Comparison of ENCODE assay signal across 8 cellular contexts in the genomic region with DNA sequence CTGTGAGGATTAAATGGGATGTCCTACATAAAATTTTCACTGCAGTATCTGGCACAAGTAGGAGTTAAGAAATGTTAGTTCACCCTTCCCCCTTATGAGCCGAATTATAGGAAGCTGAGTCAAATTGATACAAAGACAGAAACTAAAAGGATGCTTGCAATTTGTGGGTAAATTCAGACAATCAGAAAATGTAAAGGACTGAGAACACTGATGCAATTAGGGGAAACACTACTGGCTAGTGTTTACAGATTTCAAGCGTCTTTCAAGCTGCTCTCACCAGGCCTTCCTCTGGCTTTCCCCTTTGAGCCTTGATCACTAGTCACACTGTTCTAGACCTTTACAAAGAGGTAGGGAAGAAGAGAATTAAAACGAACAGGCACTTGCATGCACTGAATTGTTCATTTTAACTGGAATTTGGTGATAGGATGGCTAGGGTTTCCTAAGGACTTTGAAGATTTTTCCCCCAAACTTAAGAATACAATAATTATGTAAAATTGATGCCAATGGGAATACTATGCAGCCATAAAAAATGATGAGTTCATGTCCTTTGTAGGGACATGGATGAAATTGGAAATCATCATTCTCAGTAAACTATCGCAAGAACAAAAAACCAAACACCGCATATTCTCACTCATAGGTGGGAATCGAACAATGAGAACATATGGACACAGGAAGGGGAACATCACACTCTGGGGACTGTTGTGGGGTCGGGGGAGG.
DNase-seq lines count a peak whose midpoint lies in the region; ATAC-seq, FAIRE-seq and TF ChIP-seq lines count a peak whose summit lies in the region.
"Not testable (repeated sequence)": the region's sequence is repeated elsewhere in the genome, so short reads cannot be mapped to it uniquely, and the experiment has no call there.

No MANE protein-coding gene starts in this region.

- intact Hi-C loops in K562 (cut with micrococcal nuclease): not testable (repeated sequence)

- H3K79me2 ChIP-seq in K562 (ENCODE audit: control insufficient read depth, insufficient read depth, low read length): not testable (repeated sequence)

- TF ChIP-seq POLR2A in K562 (conservative IDR thresholded peaks at IDR 0.05): not testable (repeated sequence)

- not testable (repeated sequence) for FAIRE-seq in K562 (lab: Jason Lieb, UNC)

- not testable (repeated sequence) for H3K4me1 ChIP-seq in K562 (replicated peaks in 1 of 2; ENCODE audit: control insufficient read depth in 2 of 2, insufficient read depth in 2 of 2, low read length in 2 of 2)

- H3K9ac ChIP-seq in K562 (ENCODE audit: insufficient read depth in 1 of 2, low read depth in 2 of 2, low read length in 2 of 2): not testable (repeated sequence)

- not testable (repeated sequence) for TF ChIP-seq CTCF in GM10248 (IDR thresholded peaks at IDR 0.05; ENCODE audit: control extremely low read depth, extremely low read depth, low read depth, missing control alignments); K562 (IDR thresholded peaks at IDR 0.05 in 2 of 3, conservative IDR thresholded peaks at IDR 0.05 in 1 of 3; ENCODE audit: insufficient read depth in 2 of 3, low read depth in 1 of 3, low read length in 3 of 3)

- peak; percentile 42 for DNase-seq in GM10248 (ENCODE audit: extremely low spot score)
- peak; percentile 15 for DNase-seq in activated CD4-positive, alpha-beta T cell treated with anti-CD3 and anti-CD28 coated beads for 48 hours
- DNase-seq in K562 (ENCODE audit: extremely low read depth in 1 of 4, low spot score in 3 of 4): not testable (repeated sequence)

- CTCF ChIA-PET in GM10248 (lab: Yijun Ruan, JAX): interaction anchor here (0.8 to 2.2 kb wide), 2 partner anchors 8 to 15 kb away, joined by 5 to 10 read pairs; no protein-coding TSS in a partner anchor
- CTCF ChIA-PET in K562 (lab: Yijun Ruan, JAX; ENCODE audit: low intra/inter-chr PET ratio): not testable (repeated sequence)

- not testable (repeated sequence) for H3K9me3 ChIP-seq in K562 (replicated peaks; ENCODE audit: control insufficient read depth, insufficient read depth, low read depth, low read length)

- not testable (repeated sequence) for BruUV-seq in K562 (replicated peaks; lab: Mats Ljungman, UMichigan)

- in situ Hi-C loops in K562 (cut with MboI): not testable (repeated sequence)

- not testable (repeated sequence) for TF ChIP-seq RAD21 in K562 (CRISPR knock-in tag; conservative IDR thresholded peaks at IDR 0.05 in 1 of 2, IDR thresholded peaks at IDR 0.05 in 1 of 2)

- not testable (repeated sequence) for H3K4me2 ChIP-seq in K562 (ENCODE audit: insufficient read depth, low read length)

- ATAC-seq in GM18868 (IDR thresholded peaks at IDR 0.05; ENCODE audit: unreplicated experiment): peak; percentile 98
- peak; percentile 89 for ATAC-seq in GM19467 (IDR thresholded peaks at IDR 0.05; ENCODE audit: unreplicated experiment)
- peak; percentile 95 for ATAC-seq in HG02571 (IDR thresholded peaks at IDR 0.05; ENCODE audit: unreplicated experiment)
- ATAC-seq in HG03045 (IDR thresholded peaks at IDR 0.05; ENCODE audit: unreplicated experiment): peak; percentile 95
- peak; percentile 97 for ATAC-seq in HG03460 (IDR thresholded peaks at IDR 0.05; ENCODE audit: unreplicated experiment)
- ATAC-seq in K562: not testable (repeated sequence)

- H3K36me3 ChIP-seq in K562 (ENCODE audit: control insufficient read depth, insufficient read depth, low read length): not testable (repeated sequence)

- not testable (repeated sequence) for H4K20me1 ChIP-seq in K562 (replicated peaks; ENCODE audit: control insufficient read depth, insufficient read depth, low read length)

- H3K9me1 ChIP-seq in K562 (ENCODE audit: control insufficient read depth, insufficient read depth, low read length): not testable (repeated sequence)

- H3K27ac ChIP-seq in K562 (ENCODE audit: extremely low read depth, low read depth, low read length): not testable (repeated sequence)

- POLR2A ChIA-PET in GM10248 (lab: Yijun Ruan, JAX): not testable (repeated sequence)
- POLR2A ChIA-PET in K562 (lab: Yijun Ruan, JAX): interaction anchor here (0.5 to 1.1 kb wide), 3 partner anchors 12 to 42 kb away, joined by 3 read pairs; no protein-coding TSS in a partner anchor

- 0% methylated on average over 3 of the region's 7 CpGs for whole genome bisulfite sequencing in K562 (ENCODE audit: insufficient coverage, low coverage, missing lambda C conversion rate)

- not testable (repeated sequence) for H2AFZ ChIP-seq in K562 (ENCODE audit: low read depth, low read length)

- not testable (repeated sequence) for TF ChIP-seq EP300 in K562 (IDR thresholded peaks at IDR 0.05; ENCODE audit: low read length)

- not testable (repeated sequence) for H3K4me3 ChIP-seq in K562

- H3K27me3 ChIP-seq in K562 (ENCODE audit: control insufficient read depth in 2 of 2, insufficient read depth in 2 of 2, low read length in 2 of 2): not testable (repeated sequence)

TF ChIP-seq in K562, 482 proteins besides CTCF, POLR2A, EP300 and RAD21:
- peak; percentile 24 for TF ChIP-seq RBM25 (IDR thresholded peaks at IDR 0.05; ENCODE audit: low read depth, low read length, severe bottlenecking)
